ENCODE assay signal across 9 cellular contexts in genomic region chr7:47600199-47601118, GRCh38. TPM values are rescaled to one million over a fixed set of nuclear protein-coding genes. Genes with fewer than 3 reads are reported as not detected.
A peak's percentile ranks its signal among the peaks of the same experiment; 100 is the strongest.
DNase-seq lines count a peak whose midpoint lies in the region; ATAC-seq, FAIRE-seq and TF ChIP-seq lines count a peak whose summit lies in the region.
"Had no signal": no experiment of that assay in that cellular context is flagged by ENCODE, and none has a peak within 500 bp of the region (broad histone marks: within the 10 kb centered on the region; RNA-seq: fewer than 3 reads in every experiment).

No MANE protein-coding gene starts in this region.

- ATAC-seq in HG02588 (IDR thresholded peaks at IDR 0.05; ENCODE audit: unreplicated experiment) (peak; percentile 37), left colon (peak; percentile 41), WTC11 (no peak)

- H3K4me3 Mint-ChIP-seq in WTC11 = no peak overlapping the region
- H3K4me3 Mint-ChIP-seq: T-helper 1 cell treated with Interleukin-12 subunit alpha and Interleukin-12 subunit beta and Interleukin-4 antibody, amounts not matched to agents 30 μg/mL and 1 μg/mL, for 36 hours had no signal

- POLR2A ChIA-PET in WTC11 (lab: Charles Lee) = no interaction called here

- CTCF ChIA-PET in WTC11 (lab: Charles Lee) = interaction anchor here (0.9 kb wide), 1 partner anchor 33 kb away, joined by 3 read pairs; no protein-coding TSS in a partner anchor

- H3K27me3 Mint-ChIP-seq in WTC11 (ENCODE audit: low read depth) = peaks cover 15% of the 10 kb centered on the region

- no peak for FAIRE-seq in GM12891 (lab: Jason Lieb, UNC)

- H3K4me1 Mint-ChIP-seq in WTC11 = no peaks in the 10 kb centered on the region

- TF ChIP-seq POLR2A in Raji (IDR thresholded peaks at IDR 0.05; ENCODE audit: insufficient read depth, low read depth, low read length) (peak; percentile 49; the same call in 1 of the 2 replicates), GM12891 (IDR thresholded peaks at IDR 0.05; ENCODE audit: low read depth, low read length) (no peak)

- TF ChIP-seq CTCF in WTC11 (IDR thresholded peaks at IDR 0.05) = no peak

- H3K36me3 Mint-ChIP-seq in WTC11 = peaks cover 28% of the 10 kb centered on the region

- DNase-seq in CD1c-positive myeloid dendritic cell (ENCODE audit: extremely low spot score) (peak; percentile 29), left colon (no peak), WTC11 (ENCODE audit: low spot score) (no peak), KG1 (lab: John Stamatoyannopoulos, UW) (no peak), GM12891 (ENCODE audit: insufficient read length, low spot score) (no peak), cortex of kidney (lab: John Stamatoyannopoulos, UW) (no peak)

- H3K9me3 Mint-ChIP-seq in WTC11 = peaks cover 43% of the 10 kb centered on the region

- intact Hi-C loops in left colon (cut with DNase I, micrococcal nuclease) = no loop called here

- no peak overlapping the region for H3K27ac Mint-ChIP-seq in WTC11
- H3K27ac Mint-ChIP-seq: T-helper 1 cell treated with Interleukin-12 subunit alpha and Interleukin-12 subunit beta and Interleukin-4 antibody, amounts not matched to agents 30 μg/mL and 1 μg/mL, for 36 hours had no signal

TF ChIP-seq in WTC11, 78 proteins besides CTCF, POLR2A, EP300 and RAD21:
- TF ChIP-seq SMAD4 (CRISPR knock-in tag; IDR thresholded peaks at IDR 0.05) = no peak
- no peak for TF ChIP-seq NR3C1 (CRISPR knock-in tag; conservative IDR thresholded peaks at IDR 0.05; ENCODE audit: low read depth)
- no peak for TF ChIP-seq NFYB (CRISPR knock-in tag; conservative IDR thresholded peaks at IDR 0.05; ENCODE audit: low read depth)

TF ChIP-seq in GM12891, 5 proteins besides CTCF, POLR2A, EP300 and RAD21:
- TF ChIP-seq POU2F2 (IDR thresholded peaks at IDR 0.05; ENCODE audit: low read depth, low read length) (no peak), TAF1 (IDR thresholded peaks at IDR 0.05; ENCODE audit: low read depth, low read length) (no peak), PAX5 (IDR thresholded peaks at IDR 0.05; ENCODE audit: insufficient read depth, low read length, severe bottlenecking) (no peak), POLR2AphosphoS5 (IDR thresholded peaks at IDR 0.05; ENCODE audit: low read depth, low read length) (no peak), SPI1 (IDR thresholded peaks at IDR 0.05; ENCODE audit: low read depth, low read length) (no peak)

RNA-seq across cellular contexts. Expression of gene TNS3, which starts 18.5 kb away (rescaled TPM):
- total RNA-seq in left colon (10 to 100 TPM; 56.9 to 62.3 TPM), WTC11 (2021) (28.3 to 37.7 TPM (median 29.6 TPM) in 3 replicates)
- polyA plus RNA-seq in GM12891 (2012; ENCODE audit: low read depth, missing spikeins) = 3.1 TPM
